1 cellular context compared by ENCODE assay signal in the genomic region with DNA sequence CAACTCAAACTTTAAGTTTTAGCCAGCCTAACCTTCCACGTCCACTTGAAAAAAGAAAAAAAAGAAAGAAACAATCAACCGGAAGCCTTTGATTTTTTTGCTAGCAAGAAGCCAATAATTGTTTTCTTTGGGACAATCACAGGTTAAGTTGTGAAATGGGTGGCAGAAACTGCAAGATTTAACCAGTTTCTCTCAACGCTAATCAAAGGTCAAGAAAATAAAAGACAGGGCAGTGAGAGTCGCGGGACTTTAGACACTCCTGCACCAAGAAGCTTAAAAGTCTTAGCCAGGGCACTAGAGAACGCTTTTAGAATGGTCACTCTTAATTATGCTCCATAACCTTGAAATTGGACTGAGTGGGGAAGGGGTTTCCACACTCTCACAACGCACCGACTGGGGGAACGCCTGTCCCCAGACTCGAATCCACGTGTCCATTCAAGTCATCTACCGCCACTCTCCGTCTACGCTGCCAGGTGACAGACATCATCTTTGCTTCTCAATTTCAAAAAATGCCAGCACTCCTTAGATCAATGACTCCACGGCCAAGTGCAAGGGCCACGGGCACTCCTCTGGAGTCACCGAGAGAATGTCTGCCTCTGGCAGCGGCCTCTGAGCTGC.
TF ChIP-seq lines count a peak whose summit lies in the region.

No MANE protein-coding gene starts in this region.

TF ChIP-seq in H1, 55 proteins besides CTCF, POLR2A, EP300 and RAD21 (continued from another document):
- TF ChIP-seq, protein P1, sequence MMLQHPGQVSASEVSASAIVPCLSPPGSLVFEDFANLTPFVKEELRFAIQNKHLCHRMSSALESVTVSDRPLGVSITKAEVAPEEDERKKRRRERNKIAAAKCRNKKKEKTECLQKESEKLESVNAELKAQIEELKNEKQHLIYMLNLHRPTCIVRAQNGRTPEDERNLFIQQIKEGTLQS (IDR thresholded peaks at IDR 0.05; ENCODE audit: insufficient read depth, low read depth, low read length) = no peak
- TF ChIP-seq EZH2 (IDR thresholded peaks at IDR 0.05; ENCODE audit: low read depth, low read length, severe bottlenecking) (peak; percentile 59), GTF2F1 (IDR thresholded peaks at IDR 0.05; ENCODE audit: borderline replicate concordance, low read depth, low read length) (no peak), TBP (IDR thresholded peaks at IDR 0.05; ENCODE audit: low read depth, low read length) (no peak), POU5F1 (IDR thresholded peaks at IDR 0.05; ENCODE audit: low read depth, low read length) (no peak), CHD1 (IDR thresholded peaks at IDR 0.05; ENCODE audit: low read depth, low read length) (no peak), KDM5A (IDR thresholded peaks at IDR 0.05; ENCODE audit: low read length) (no peak), HDAC6 (IDR thresholded peaks at IDR 0.05; ENCODE audit: low read depth, low read length) (no peak), JUND (IDR thresholded peaks at IDR 0.05; ENCODE audit: low read length) (no peak), CTBP2 (IDR thresholded peaks at IDR 0.05; ENCODE audit: borderline replicate concordance, insufficient read depth, insufficient read length, low read length) (no peak), SUZ12 (IDR thresholded peaks at IDR 0.05; ENCODE audit: low read length) (peak; percentile 84; the same call in 1 of the 2 replicates), SAP30 (IDR thresholded peaks at IDR 0.05; ENCODE audit: insufficient read depth, insufficient replicate concordance, low read length) (no peak), CHD2 (IDR thresholded peaks at IDR 0.05; ENCODE audit: low read length) (no peak), PHF8 (conservative IDR thresholded peaks at IDR 0.05; ENCODE audit: low read depth, low read length) (no peak), SIRT6 (IDR thresholded peaks at IDR 0.05; ENCODE audit: low read length) (no peak), GABPA (IDR thresholded peaks at IDR 0.05; ENCODE audit: borderline replicate concordance, insufficient read depth, low read length) (no peak), SP4 (IDR thresholded peaks at IDR 0.05; ENCODE audit: low read length) (no peak), SIN3A (conservative IDR thresholded peaks at IDR 0.05 in 1 of 2, IDR thresholded peaks at IDR 0.05 in 1 of 2; ENCODE audit: low read depth in 1 of 2, low read length in 2 of 2) (no peak), TAF7 (optimal IDR thresholded peaks at IDR 0.05; ENCODE audit: borderline replicate concordance, low read depth, low read length) (no peak), CEBPB (IDR thresholded peaks at IDR 0.05; ENCODE audit: low read depth, low read length) (no peak), JUN (IDR thresholded peaks at IDR 0.05; ENCODE audit: low read depth, low read length) (no peak), NRF1 (IDR thresholded peaks at IDR 0.05; ENCODE audit: low read depth, low read length) (no peak), RNF2 (IDR thresholded peaks at IDR 0.05; ENCODE audit: borderline replicate concordance, low read depth, low read length, missing control alignments, poor library complexity, severe bottlenecking) (peak; percentile 33), NANOG (IDR thresholded peaks at IDR 0.05; ENCODE audit: insufficient read depth, low read depth, low read length, poor library complexity, severe bottlenecking) (no peak)
- TF ChIP-seq, protein P2, sequence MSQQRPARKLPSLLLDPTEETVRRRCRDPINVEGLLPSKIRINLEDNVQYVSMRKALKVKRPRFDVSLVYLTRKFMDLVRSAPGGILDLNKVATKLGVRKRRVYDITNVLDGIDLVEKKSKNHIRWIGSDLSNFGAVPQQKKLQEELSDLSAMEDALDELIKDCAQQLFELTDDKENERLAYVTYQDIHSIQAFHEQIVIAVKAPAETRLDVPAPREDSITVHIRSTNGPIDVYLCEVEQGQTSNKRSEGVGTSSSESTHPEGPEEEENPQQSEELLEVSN (IDR thresholded peaks at IDR 0.05) = no peak
- TF ChIP-seq, protein P3, sequence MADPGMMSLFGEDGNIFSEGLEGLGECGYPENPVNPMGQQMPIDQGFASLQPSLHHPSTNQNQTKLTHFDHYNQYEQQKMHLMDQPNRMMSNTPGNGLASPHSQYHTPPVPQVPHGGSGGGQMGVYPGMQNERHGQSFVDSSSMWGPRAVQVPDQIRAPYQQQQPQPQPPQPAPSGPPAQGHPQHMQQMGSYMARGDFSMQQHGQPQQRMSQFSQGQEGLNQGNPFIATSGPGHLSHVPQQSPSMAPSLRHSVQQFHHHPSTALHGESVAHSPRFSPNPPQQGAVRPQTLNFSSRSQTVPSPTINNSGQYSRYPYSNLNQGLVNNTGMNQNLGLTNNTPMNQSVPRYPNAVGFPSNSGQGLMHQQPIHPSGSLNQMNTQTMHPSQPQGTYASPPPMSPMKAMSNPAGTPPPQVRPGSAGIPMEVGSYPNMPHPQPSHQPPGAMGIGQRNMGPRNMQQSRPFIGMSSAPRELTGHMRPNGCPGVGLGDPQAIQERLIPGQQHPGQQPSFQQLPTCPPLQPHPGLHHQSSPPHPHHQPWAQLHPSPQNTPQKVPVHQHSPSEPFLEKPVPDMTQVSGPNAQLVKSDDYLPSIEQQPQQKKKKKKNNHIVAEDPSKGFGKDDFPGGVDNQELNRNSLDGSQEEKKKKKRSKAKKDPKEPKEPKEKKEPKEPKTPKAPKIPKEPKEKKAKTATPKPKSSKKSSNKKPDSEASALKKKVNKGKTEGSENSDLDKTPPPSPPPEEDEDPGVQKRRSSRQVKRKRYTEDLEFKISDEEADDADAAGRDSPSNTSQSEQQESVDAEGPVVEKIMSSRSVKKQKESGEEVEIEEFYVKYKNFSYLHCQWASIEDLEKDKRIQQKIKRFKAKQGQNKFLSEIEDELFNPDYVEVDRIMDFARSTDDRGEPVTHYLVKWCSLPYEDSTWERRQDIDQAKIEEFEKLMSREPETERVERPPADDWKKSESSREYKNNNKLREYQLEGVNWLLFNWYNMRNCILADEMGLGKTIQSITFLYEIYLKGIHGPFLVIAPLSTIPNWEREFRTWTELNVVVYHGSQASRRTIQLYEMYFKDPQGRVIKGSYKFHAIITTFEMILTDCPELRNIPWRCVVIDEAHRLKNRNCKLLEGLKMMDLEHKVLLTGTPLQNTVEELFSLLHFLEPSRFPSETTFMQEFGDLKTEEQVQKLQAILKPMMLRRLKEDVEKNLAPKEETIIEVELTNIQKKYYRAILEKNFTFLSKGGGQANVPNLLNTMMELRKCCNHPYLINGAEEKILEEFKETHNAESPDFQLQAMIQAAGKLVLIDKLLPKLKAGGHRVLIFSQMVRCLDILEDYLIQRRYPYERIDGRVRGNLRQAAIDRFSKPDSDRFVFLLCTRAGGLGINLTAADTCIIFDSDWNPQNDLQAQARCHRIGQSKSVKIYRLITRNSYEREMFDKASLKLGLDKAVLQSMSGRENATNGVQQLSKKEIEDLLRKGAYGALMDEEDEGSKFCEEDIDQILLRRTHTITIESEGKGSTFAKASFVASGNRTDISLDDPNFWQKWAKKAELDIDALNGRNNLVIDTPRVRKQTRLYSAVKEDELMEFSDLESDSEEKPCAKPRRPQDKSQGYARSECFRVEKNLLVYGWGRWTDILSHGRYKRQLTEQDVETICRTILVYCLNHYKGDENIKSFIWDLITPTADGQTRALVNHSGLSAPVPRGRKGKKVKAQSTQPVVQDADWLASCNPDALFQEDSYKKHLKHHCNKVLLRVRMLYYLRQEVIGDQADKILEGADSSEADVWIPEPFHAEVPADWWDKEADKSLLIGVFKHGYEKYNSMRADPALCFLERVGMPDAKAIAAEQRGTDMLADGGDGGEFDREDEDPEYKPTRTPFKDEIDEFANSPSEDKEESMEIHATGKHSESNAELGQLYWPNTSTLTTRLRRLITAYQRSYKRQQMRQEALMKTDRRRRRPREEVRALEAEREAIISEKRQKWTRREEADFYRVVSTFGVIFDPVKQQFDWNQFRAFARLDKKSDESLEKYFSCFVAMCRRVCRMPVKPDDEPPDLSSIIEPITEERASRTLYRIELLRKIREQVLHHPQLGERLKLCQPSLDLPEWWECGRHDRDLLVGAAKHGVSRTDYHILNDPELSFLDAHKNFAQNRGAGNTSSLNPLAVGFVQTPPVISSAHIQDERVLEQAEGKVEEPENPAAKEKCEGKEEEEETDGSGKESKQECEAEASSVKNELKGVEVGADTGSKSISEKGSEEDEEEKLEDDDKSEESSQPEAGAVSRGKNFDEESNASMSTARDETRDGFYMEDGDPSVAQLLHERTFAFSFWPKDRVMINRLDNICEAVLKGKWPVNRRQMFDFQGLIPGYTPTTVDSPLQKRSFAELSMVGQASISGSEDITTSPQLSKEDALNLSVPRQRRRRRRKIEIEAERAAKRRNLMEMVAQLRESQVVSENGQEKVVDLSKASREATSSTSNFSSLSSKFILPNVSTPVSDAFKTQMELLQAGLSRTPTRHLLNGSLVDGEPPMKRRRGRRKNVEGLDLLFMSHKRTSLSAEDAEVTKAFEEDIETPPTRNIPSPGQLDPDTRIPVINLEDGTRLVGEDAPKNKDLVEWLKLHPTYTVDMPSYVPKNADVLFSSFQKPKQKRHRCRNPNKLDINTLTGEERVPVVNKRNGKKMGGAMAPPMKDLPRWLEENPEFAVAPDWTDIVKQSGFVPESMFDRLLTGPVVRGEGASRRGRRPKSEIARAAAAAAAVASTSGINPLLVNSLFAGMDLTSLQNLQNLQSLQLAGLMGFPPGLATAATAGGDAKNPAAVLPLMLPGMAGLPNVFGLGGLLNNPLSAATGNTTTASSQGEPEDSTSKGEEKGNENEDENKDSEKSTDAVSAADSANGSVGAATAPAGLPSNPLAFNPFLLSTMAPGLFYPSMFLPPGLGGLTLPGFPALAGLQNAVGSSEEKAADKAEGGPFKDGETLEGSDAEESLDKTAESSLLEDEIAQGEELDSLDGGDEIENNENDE (IDR thresholded peaks at IDR 0.05; ENCODE audit: insufficient replicate concordance, low read length) = no peak
